30 cellular contexts compared by ENCODE assay signal in the genomic region with DNA sequence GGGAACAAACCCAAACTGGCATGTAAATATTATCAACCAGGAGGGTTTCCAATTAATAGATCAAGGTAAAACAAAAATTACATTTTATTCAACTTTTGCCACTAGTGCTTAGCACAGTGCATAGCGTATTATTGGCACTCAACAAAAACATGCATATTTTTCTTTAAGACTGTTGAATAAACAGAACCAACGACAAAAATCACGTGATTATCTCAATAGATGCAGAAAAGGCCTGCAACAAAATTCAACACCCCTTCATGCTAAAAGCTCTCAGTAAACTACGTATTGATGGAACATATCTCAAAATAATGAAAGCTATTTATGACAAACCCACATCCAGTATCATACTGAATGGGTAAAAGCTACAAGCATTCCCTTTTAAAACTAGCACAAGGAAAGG.
"Had no signal": no experiment of that assay in that cellular context is flagged by ENCODE, and none has a peak within 500 bp of the region (broad histone marks: within the 10 kb centered on the region; RNA-seq: fewer than 3 reads in every experiment).

No MANE protein-coding gene starts in this region.

- ATAC-seq: activated naive CD8-positive, alpha-beta T cell treated with anti-CD3 and anti-CD28 coated beads, Interleukin-2, amount 50 U/mL, for 24 hours; esophagus mucosa; left lobe of liver; lower lobe of right lung; mucosa of descending colon; natural killer cell treated with Interleukin-12 subunit alpha and Interleukin-12 subunit beta and Interleukin-15 and Interleukin-18, amount 100 ng/mL, for 72 hours; stimulated activated memory B cell treated with anti-CD40 and anti-IgM and Interleukin-4, amounts not matched to agents 10 μg/mL and 1 μg/mL and 100 μg/mL, for 72 hours; stimulated activated naive CD8-positive, alpha-beta T cell treated with anti-CD3 and anti-CD28 coated beads, Interleukin-15, amount 100 ng/mL, for 72 hours; T-helper 17 cell had no signal

- H3K27ac Mint-ChIP-seq: activated CD4-positive, alpha-beta memory T cell treated with anti-CD3 and anti-CD28 coated beads for 36 hours; activated CD4-positive, alpha-beta T cell treated with anti-CD3 and anti-CD28 coated beads, Interleukin-2, amount 10 ng/mL, durations not matched to agents 24 days and 14 days; activated naive CD4-positive, alpha-beta T cell treated with anti-CD3 and anti-CD28 coated beads, Interleukin-2, amount 50 U/mL, for 24 hours; activated naive CD8-positive, alpha-beta T cell treated with anti-CD3 and anti-CD28 coated beads, Interleukin-2, amount 50 U/mL, for 24 hours; endodermal cell; natural killer cell treated with Interleukin-12 subunit alpha and Interleukin-12 subunit beta and Interleukin-15 and Interleukin-18, amount 100 ng/mL, for 72 hours; progenitor cell of endocrine pancreas; stimulated activated memory B cell treated with anti-CD40 and anti-IgM and Interleukin-4, amounts not matched to agents 10 μg/mL and 1 μg/mL and 100 μg/mL, for 72 hours; stimulated activated naive CD8-positive, alpha-beta T cell treated with anti-CD3 and anti-CD28 coated beads, Interleukin-15, amount 100 ng/mL, for 72 hours; T-helper 17 cell had no signal

- H3K27ac ChIP-seq: lower lobe of right lung, neutrophil, sigmoid colon, suprapubic skin, transverse colon had no signal

- H3K9me3 ChIP-seq: lower lobe of right lung, mucosa of descending colon, neutrophil, sigmoid colon, suprapubic skin, transverse colon had no signal

- H3K27me3 ChIP-seq: neutrophil, sigmoid colon, suprapubic skin, transverse colon had no signal

- H3K36me3 ChIP-seq: lower lobe of right lung, neutrophil, sigmoid colon, suprapubic skin, transverse colon had no signal

- H3K4me3 ChIP-seq: lower lobe of right lung, mucosa of descending colon, sigmoid colon, suprapubic skin, transverse colon had no signal

- H3K4me1 ChIP-seq: lower lobe of right lung, sigmoid colon, suprapubic skin had no signal

- H3K36me3 Mint-ChIP-seq: activated CD4-positive, alpha-beta memory T cell treated with anti-CD3 and anti-CD28 coated beads for 36 hours; activated naive CD4-positive, alpha-beta T cell treated with anti-CD3 and anti-CD28 coated beads, Interleukin-2, amount 50 U/mL, for 24 hours; natural killer cell treated with Interleukin-12 subunit alpha and Interleukin-12 subunit beta and Interleukin-15 and Interleukin-18, amount 100 ng/mL, for 72 hours; stimulated activated memory B cell treated with anti-CD40 and anti-IgM and Interleukin-4, amounts not matched to agents 10 μg/mL and 1 μg/mL and 100 μg/mL, for 72 hours had no signal

- H3K9me3 Mint-ChIP-seq: activated naive CD4-positive, alpha-beta T cell treated with anti-CD3 and anti-CD28 coated beads, Interleukin-2, amount 50 U/mL, for 24 hours; activated naive CD8-positive, alpha-beta T cell treated with anti-CD3 and anti-CD28 coated beads, Interleukin-2, amount 50 U/mL, for 24 hours; endodermal cell had no signal

- H3K4me1 Mint-ChIP-seq: activated CD4-positive, alpha-beta T cell treated with anti-CD3 and anti-CD28 coated beads, Interleukin-2, amount 10 ng/mL, durations not matched to agents 24 days and 14 days; activated naive CD4-positive, alpha-beta T cell treated with anti-CD3 and anti-CD28 coated beads, Interleukin-2, amount 50 U/mL, for 24 hours; activated naive CD8-positive, alpha-beta T cell treated with anti-CD3 and anti-CD28 coated beads, Interleukin-2, amount 50 U/mL, for 24 hours; endodermal cell; stimulated activated memory B cell treated with anti-CD40 and anti-IgM and Interleukin-4, amounts not matched to agents 10 μg/mL and 1 μg/mL and 100 μg/mL, for 72 hours; stimulated activated naive CD8-positive, alpha-beta T cell treated with anti-CD3 and anti-CD28 coated beads, Interleukin-15, amount 100 ng/mL, for 72 hours had no signal

- DNase-seq: activated CD4-positive, alpha-beta memory T cell treated with anti-CD3 and anti-CD28 coated beads for 36 hours; activated CD4-positive, alpha-beta T cell treated with anti-CD3 and anti-CD28 coated beads, Interleukin-2, amount 10 ng/mL, durations not matched to agents 24 days and 14 days; activated CD4-positive, CD25-positive, alpha-beta regulatory T cell treated with anti-CD3 and anti-CD28 coated beads, Interleukin-2, amount 50 U/mL, for 72 hours; activated CD8-positive, alpha-beta memory T cell treated with anti-CD3 and anti-CD28 coated beads, Interleukin-2, amount 50 U/mL, for 4 hours; activated gamma-delta T cell treated with Interleukin-2 at 50 U/mL for 16 hours; activated naive CD8-positive, alpha-beta T cell treated with anti-CD3 and anti-CD28 coated beads, Interleukin-2, amount 50 U/mL, for 24 hours; activated T-cell treated with anti-CD3 and anti-CD28 coated beads, Interleukin-2, amount 50 U/mL, for 1 hour; amygdala; cortex of kidney; endodermal cell; foreskin fibroblast; lower lobe of right lung; mucosa of descending colon; sigmoid colon; small intestine; stimulated activated CD4-positive, alpha-beta T cell treated with anti-CD3 and anti-CD28 coated beads, Interleukin-4, amount 100 ng/mL, for 4 hours; stimulated activated CD8-positive, alpha-beta memory T cell treated with anti-CD3 and anti-CD28 coated beads, Interleukin-4, amount 100 ng/mL, for 48 hours; stimulated activated naive CD8-positive, alpha-beta T cell treated with anti-CD3 and anti-CD28 coated beads, Interleukin-15, amount 100 ng/mL, for 72 hours; SW 1271; T-helper 17 cell; T1000; transverse colon had no signal

- H3K4me3 Mint-ChIP-seq: activated CD4-positive, alpha-beta memory T cell treated with anti-CD3 and anti-CD28 coated beads for 36 hours; activated CD4-positive, alpha-beta T cell treated with anti-CD3 and anti-CD28 coated beads, Interleukin-2, amount 10 ng/mL, durations not matched to agents 24 days and 14 days; activated naive CD4-positive, alpha-beta T cell treated with anti-CD3 and anti-CD28 coated beads, Interleukin-2, amount 50 U/mL, for 24 hours; activated naive CD8-positive, alpha-beta T cell treated with anti-CD3 and anti-CD28 coated beads, Interleukin-2, amount 50 U/mL, for 24 hours; endodermal cell; natural killer cell treated with Interleukin-12 subunit alpha and Interleukin-12 subunit beta and Interleukin-15 and Interleukin-18, amount 100 ng/mL, for 72 hours; stimulated activated memory B cell treated with anti-CD40 and anti-IgM and Interleukin-4, amounts not matched to agents 10 μg/mL and 1 μg/mL and 100 μg/mL, for 72 hours; stimulated activated naive CD8-positive, alpha-beta T cell treated with anti-CD3 and anti-CD28 coated beads, Interleukin-15, amount 100 ng/mL, for 72 hours; T-helper 17 cell had no signal
